Comparison of ENCODE assay signal across 9 cellular contexts in the genomic region with DNA sequence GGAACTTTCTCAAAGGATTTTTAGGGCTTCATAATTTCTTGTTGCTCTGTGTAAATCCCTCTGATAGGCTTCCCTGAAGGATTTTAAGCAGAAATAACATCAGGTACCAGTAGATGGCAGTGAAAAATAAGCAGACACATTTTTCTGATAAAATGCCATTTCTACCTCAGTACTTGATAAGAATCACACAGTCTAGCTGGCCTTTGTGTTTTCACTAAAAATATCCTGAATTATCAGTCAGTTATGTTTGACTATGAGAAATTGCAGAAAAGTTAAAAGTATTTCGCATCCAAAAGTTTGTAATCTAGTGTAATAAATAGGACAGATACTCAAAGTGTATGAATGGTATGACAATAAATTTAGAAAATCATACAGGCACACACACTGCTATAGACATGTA.
A peak's percentile ranks its signal among the peaks of the same experiment; 100 is the strongest.
DNase-seq lines count a peak whose midpoint lies in the region; ATAC-seq, FAIRE-seq and TF ChIP-seq lines count a peak whose summit lies in the region.
"Had no signal": no experiment of that assay in that cellular context is flagged by ENCODE, and none has a peak within 500 bp of the region (broad histone marks: within the 10 kb centered on the region; RNA-seq: fewer than 3 reads in every experiment).

No MANE protein-coding gene starts in this region.

- no peak overlapping the region for H3K27ac ChIP-seq in Karpas-422 (ENCODE audit: low read length)
- no peak overlapping the region for H3K27ac ChIP-seq in HepG2 (ENCODE audit: extremely low read length, insufficient read depth, low read length)
- H3K27ac ChIP-seq in ovary: no peak overlapping the region
- H3K27ac ChIP-seq in vagina: no peak overlapping the region

- 0 out of 2 replicates have a peak, but pooled peaks cover 4% of the 10 kb centered on the region for H4K20me1 ChIP-seq in Karpas-422 (ENCODE audit: insufficient read depth, low read depth, low read length)
- no peaks in the 10 kb centered on the region for H4K20me1 ChIP-seq in HepG2 (ENCODE audit: insufficient read depth, low read length)

- no peaks in the 10 kb centered on the region for H3K79me2 ChIP-seq in Karpas-422 (ENCODE audit: low read length)
- H3K79me2 ChIP-seq in HepG2 (ENCODE audit: insufficient read depth, low read length): no peaks in the 10 kb centered on the region

- H3K9ac ChIP-seq in Karpas-422 (ENCODE audit: low read length): no peak overlapping the region
- no peak overlapping the region for H3K9ac ChIP-seq in HepG2 (ENCODE audit: insufficient read depth, low read depth, low read length)

- peak; percentile 57 for DNase-seq in Karpas-422
- DNase-seq in amniotic epithelial cell (ENCODE audit: low read depth): peak; percentile 69
- DNase-seq in HepG2 (ENCODE audit: low spot score): peak; percentile 52
- DNase-seq in ovary: no peak
- DNase-seq in vagina (ENCODE audit: extremely low spot score in 2 of 2): no peak
- DNase-seq: activated B cell treated with CpG ODN at 0.5 μM for 24 hours had no signal

- H3K9me3 ChIP-seq in Karpas-422 (ENCODE audit: low read length) (no peaks in the 10 kb centered on the region), HepG2 (ENCODE audit: low read length) (no peaks in the 10 kb centered on the region), ovary (no peaks in the 10 kb centered on the region), vagina (no peaks in the 10 kb centered on the region)

- TF ChIP-seq EP300 in HepG2 (IDR thresholded peaks at IDR 0.05; ENCODE audit: low read depth in 2 of 2, low read length in 2 of 2) (no peak), HepG2 (CRISPR knock-in tag; IDR thresholded peaks at IDR 0.05; ENCODE audit: borderline replicate concordance) (no peak), ovary (IDR thresholded peaks at IDR 0.05) (no peak)

- TF ChIP-seq CTCF in GM12874 (IDR thresholded peaks at IDR 0.05; ENCODE audit: insufficient read depth, low read depth, low read length) (peak; percentile 19; the same call in 1 of the 2 replicates), HepG2 (CRISPR knock-in tag; IDR thresholded peaks at IDR 0.05) (peak; percentile 75), ovary (IDR thresholded peaks at IDR 0.05) (peak in 1 of 3 donors; percentile 10), vagina (IDR thresholded peaks at IDR 0.05) (peak in 1 of 3 experiments; percentile 24)

- no peaks in the 10 kb centered on the region for H3K9me2 ChIP-seq in Karpas-422 (replicated peaks; ENCODE audit: insufficient read depth, low read length)

- in situ Hi-C loops in HepG2 (cut with HindIII; ENCODE audit: extremely low pct_ligation_motif_present, low pct_unique_long_range_greater_than_20kb): no loop called here

- BruUV-seq in HepG2 (replicated peaks; lab: Mats Ljungman, UMichigan): no TSS peak

- FAIRE-seq in HepG2 (lab: Jason Lieb, UNC): peak; percentile 68

- H3K4me2 ChIP-seq in Karpas-422 (ENCODE audit: low read depth, low read length, poor library complexity, severe bottlenecking) (no peak overlapping the region), HepG2 (ENCODE audit: low read depth, low read length) (no peak overlapping the region)

- H3K27me3 ChIP-seq in Karpas-422 (ENCODE audit: low read length): no peaks in the 10 kb centered on the region
- H3K27me3 ChIP-seq in HepG2 (ENCODE audit: control insufficient read depth in 1 of 2, insufficient read depth in 2 of 2, low read length in 2 of 2): no peaks in the 10 kb centered on the region
- H3K27me3 ChIP-seq in ovary: no peaks in the 10 kb centered on the region
- no peaks in the 10 kb centered on the region for H3K27me3 ChIP-seq in vagina

- peak; percentile 38; the same call in 1 of the 2 replicates for TF ChIP-seq RAD21 in HepG2 (CRISPR knock-in tag; IDR thresholded peaks at IDR 0.05)

- no peaks in the 10 kb centered on the region for H3K4me1 ChIP-seq in Karpas-422 (ENCODE audit: low read length)
- H3K4me1 ChIP-seq in HepG2 (ENCODE audit: insufficient read depth, low read length): no peaks in the 10 kb centered on the region
- no peaks in the 10 kb centered on the region for H3K4me1 ChIP-seq in ovary (ENCODE audit: insufficient read depth)
- H3K4me1 ChIP-seq in vagina: no peaks in the 10 kb centered on the region

- 95% methylated on average over 1 of the region's 1 CpG for WGBS in HepG2 (ENCODE audit: low lambda C conversion rate)
- WGBS in ovary, 3 donors: 37 to 70% (median 66%) methylated on average over 1 of the region's 1 CpG

- peak; percentile 70 for ATAC-seq in HepG2
- no peak for ATAC-seq in HG03025 (IDR thresholded peaks at IDR 0.05; ENCODE audit: low FRiP score, unreplicated experiment)
- no peak for ATAC-seq in GM21360 (IDR thresholded peaks at IDR 0.05; ENCODE audit: unreplicated experiment)

- CTCF ChIA-PET in HepG2 (lab: Yijun Ruan, JAX; ENCODE audit: low intra/inter-chr PET ratio, low total read pairs): interaction anchor here (2.9 kb wide), 1 partner anchor 194 kb away, joined by 24 read pairs; no protein-coding TSS in a partner anchor

- no peak overlapping the region for H3K4me3 ChIP-seq in Karpas-422 (ENCODE audit: low read length)
- H3K4me3 ChIP-seq in HepG2 (replicated peaks in 1 of 3; ENCODE audit: insufficient read depth in 1 of 3, low read depth in 2 of 3, low read length in 3 of 3): no peak overlapping the region
- no peak overlapping the region for H3K4me3 ChIP-seq in ovary
- no peak overlapping the region for H3K4me3 ChIP-seq in vagina

- H2AFZ ChIP-seq in Karpas-422 (ENCODE audit: low read length) (no peak overlapping the region), HepG2 (ENCODE audit: low read length) (no peak overlapping the region)

- POLR2A ChIA-PET in HepG2 (lab: Yijun Ruan, JAX): no interaction called here

- H3K36me3 ChIP-seq in Karpas-422 (ENCODE audit: insufficient read depth, low read length): peaks cover 9% of the 10 kb centered on the region
- peaks cover 0 to 2% of the 10 kb centered on the region in 2 experiments; a peak in 2 of 5 replicates for H3K36me3 ChIP-seq in HepG2 (replicated peaks in 1 of 2; ENCODE audit: control insufficient read depth in 1 of 2, insufficient read depth in 2 of 2, low read length in 2 of 2)
- no peaks in the 10 kb centered on the region for H3K36me3 ChIP-seq in ovary
- no peaks in the 10 kb centered on the region for H3K36me3 ChIP-seq in vagina

- TF ChIP-seq POLR2A in HepG2 (IDR thresholded peaks at IDR 0.05; ENCODE audit: insufficient read depth in 1 of 2, low read depth in 2 of 2, low read length in 2 of 2): no peak
- TF ChIP-seq POLR2A in ovary (IDR thresholded peaks at IDR 0.05): no peak
- TF ChIP-seq POLR2A in vagina (IDR thresholded peaks at IDR 0.05): no peak

- intact Hi-C loops in HepG2 (cut with micrococcal nuclease; ENCODE audit: unreplicated experiment): loop anchor here (1.0 kb wide), 2 partner anchors 86 to 196 kb away; no protein-coding TSS in a partner anchor
- intact Hi-C loops in ovary (cut with DNase I): loop anchor here in 1 of 4 donors (10.0 kb wide), 1 partner anchor 190 kb away; no protein-coding TSS in a partner anchor
- intact Hi-C loops in vagina (cut with DNase I): loop anchor here (10.0 kb wide), 1 partner anchor 200 kb away; no protein-coding TSS in a partner anchor

TF ChIP-seq in HepG2, 621 proteins besides CTCF, POLR2A, EP300 and RAD21:
- TF ChIP-seq HOXD1 (CRISPR knock-in tag; IDR thresholded peaks at IDR 0.05) (no peak), STAG1 (CRISPR knock-in tag; IDR thresholded peaks at IDR 0.05) (peak; percentile 82), SMC3 (IDR thresholded peaks at IDR 0.05; ENCODE audit: low read length) (peak; percentile 56; the same call in 1 of the 2 replicates)
- TF ChIP-seq, protein P1, sequence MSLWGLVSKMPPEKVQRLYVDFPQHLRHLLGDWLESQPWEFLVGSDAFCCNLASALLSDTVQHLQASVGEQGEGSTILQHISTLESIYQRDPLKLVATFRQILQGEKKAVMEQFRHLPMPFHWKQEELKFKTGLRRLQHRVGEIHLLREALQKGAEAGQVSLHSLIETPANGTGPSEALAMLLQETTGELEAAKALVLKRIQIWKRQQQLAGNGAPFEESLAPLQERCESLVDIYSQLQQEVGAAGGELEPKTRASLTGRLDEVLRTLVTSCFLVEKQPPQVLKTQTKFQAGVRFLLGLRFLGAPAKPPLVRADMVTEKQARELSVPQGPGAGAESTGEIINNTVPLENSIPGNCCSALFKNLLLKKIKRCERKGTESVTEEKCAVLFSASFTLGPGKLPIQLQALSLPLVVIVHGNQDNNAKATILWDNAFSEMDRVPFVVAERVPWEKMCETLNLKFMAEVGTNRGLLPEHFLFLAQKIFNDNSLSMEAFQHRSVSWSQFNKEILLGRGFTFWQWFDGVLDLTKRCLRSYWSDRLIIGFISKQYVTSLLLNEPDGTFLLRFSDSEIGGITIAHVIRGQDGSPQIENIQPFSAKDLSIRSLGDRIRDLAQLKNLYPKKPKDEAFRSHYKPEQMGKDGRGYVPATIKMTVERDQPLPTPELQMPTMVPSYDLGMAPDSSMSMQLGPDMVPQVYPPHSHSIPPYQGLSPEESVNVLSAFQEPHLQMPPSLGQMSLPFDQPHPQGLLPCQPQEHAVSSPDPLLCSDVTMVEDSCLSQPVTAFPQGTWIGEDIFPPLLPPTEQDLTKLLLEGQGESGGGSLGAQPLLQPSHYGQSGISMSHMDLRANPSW (CRISPR knock-in tag; IDR thresholded peaks at IDR 0.05; ENCODE audit: borderline replicate concordance): 0 out of 2 replicates have a peak, but pooled peaks have one; percentile 50

Comparison
In these comparisons a context has a peak if more than half of its experiments do, and no peak if none do; other contexts are left out.
1. DNase-seq: peak in Karpas-422 (single experiment), amniotic epithelial cell (single experiment) and HepG2 (single experiment); none in ovary (0 of 5) and vagina (0 of 2).